Comparison of ENCODE assay signal across 9 cellular contexts in genomic region chr5:96565843-96566242, GRCh38.
DNase-seq lines count a peak whose midpoint lies in the region; ATAC-seq, FAIRE-seq and TF ChIP-seq lines count a peak whose summit lies in the region.
"Had no signal": no experiment of that assay in that cellular context is flagged by ENCODE, and none has a peak within 500 bp of the region (broad histone marks: within the 10 kb centered on the region; RNA-seq: fewer than 3 reads in every experiment).

No MANE protein-coding gene starts in this region.

- H3K36me3 ChIP-seq in H7 (replicated peaks; ENCODE audit: control insufficient read depth, insufficient read depth, low read length) (no peaks in the 10 kb centered on the region), PC-3 (ENCODE audit: low read depth, low read length) (no peaks in the 10 kb centered on the region), gastrocnemius medialis (no peaks in the 10 kb centered on the region), spleen (no peaks in the 10 kb centered on the region)

- no peaks in the 10 kb centered on the region for H3F3A ChIP-seq in PC-3 (ENCODE audit: low read length, unreplicated experiment)

- no peaks in the 10 kb centered on the region for H3K79me2 ChIP-seq in PC-3 (ENCODE audit: low read length)

- H3K27me3 ChIP-seq in H7 (ENCODE audit: control insufficient read depth, insufficient read depth, low read length) (no peaks in the 10 kb centered on the region), PC-3 (ENCODE audit: low read length) (no peaks in the 10 kb centered on the region), gastrocnemius medialis (no peaks in the 10 kb centered on the region), spleen (replicated peaks in 1 of 7) (no peaks in the 10 kb centered on the region)

- H3K9me3 ChIP-seq in PC-3 (ENCODE audit: low read length) (no peaks in the 10 kb centered on the region), gastrocnemius medialis (no peaks in the 10 kb centered on the region), spleen (no peaks in the 10 kb centered on the region)

- CTCF ChIA-PET in GM10248 (lab: Yijun Ruan, JAX): interaction anchor here (0.7 to 1.9 kb wide), 4 partner anchors 21 to 221 kb away, joined by 3 to 5 read pairs (median 4); no protein-coding TSS in a partner anchor
- CTCF ChIA-PET in PC-3 (lab: Charles Lee): no interaction called here

- no peak for TF ChIP-seq POLR2A in gastrocnemius medialis (IDR thresholded peaks at IDR 0.05)
- no peak for TF ChIP-seq POLR2A in spleen (IDR thresholded peaks at IDR 0.05)

- 69 to 93% (median 89%) methylated on average over 4 of the region's 4 CpGs for WGBS in spleen, 5 donors

- ATAC-seq in PC-3: peak; percentile 54
- ATAC-seq in gastrocnemius medialis: no peak

- POLR2A ChIA-PET in GM10248 (lab: Yijun Ruan, JAX) (no interaction called here), PC-3 (lab: Charles Lee; ENCODE audit: unreplicated experiment) (no interaction called here)

- H3K4me1 ChIP-seq in PC-3 (ENCODE audit: insufficient read depth, low read length) (peaks cover 15% of the 10 kb centered on the region; the same call in 1 of the 2 replicates), gastrocnemius medialis (peaks cover 0 to 3% of the 10 kb centered on the region in 2 donors), spleen (peaks cover 0 to 10% (median 5%) of the 10 kb centered on the region in 6 donors)

- intact Hi-C loops in PC-3 (cut with micrococcal nuclease) (no loop called here), gastrocnemius medialis (cut with DNase I; ENCODE audit: low total_unique reads) (no loop called here), spleen (cut with DNase I; ENCODE audit: low total_unique reads) (no loop called here)

- H2AFZ ChIP-seq in PC-3 (ENCODE audit: low read length): no peak overlapping the region

- no peak overlapping the region for H3K27ac ChIP-seq in PC-3 (ENCODE audit: low read length)
- no peak overlapping the region for H3K27ac ChIP-seq in gastrocnemius medialis
- H3K27ac ChIP-seq in spleen: no peak overlapping the region

- no peak overlapping the region for H3K4me2 ChIP-seq in PC-3 (ENCODE audit: low read length)

- TF ChIP-seq CTCF in GM10248 (IDR thresholded peaks at IDR 0.05; ENCODE audit: control extremely low read depth, extremely low read depth, low read depth, missing control alignments): no peak
- no peak for TF ChIP-seq CTCF in PC-3 (conservative IDR thresholded peaks at IDR 0.05; ENCODE audit: low read depth, low read length)
- no peak for TF ChIP-seq CTCF in gastrocnemius medialis (IDR thresholded peaks at IDR 0.05 in 4 of 5, conservative IDR thresholded peaks at IDR 0.05 in 1 of 5)
- TF ChIP-seq CTCF in spleen (IDR thresholded peaks at IDR 0.05 in 8 of 11, conservative IDR thresholded peaks at IDR 0.05 in 3 of 11): no peak

- in situ Hi-C loops in gastrocnemius medialis (cut with MboI; ENCODE audit: low sequenced_read_pairs in 4 of 4): no loop called here

- BruUV-seq in PC-3 (replicated peaks; lab: Mats Ljungman, UMichigan): no TSS peak

- peak; percentile 90 for FAIRE-seq in islet of Langerhans (lab: Jason Lieb, UNC)

- no peaks in the 10 kb centered on the region for H3K9me2 ChIP-seq in PC-3 (replicated peaks; ENCODE audit: low read length)

- no peaks in the 10 kb centered on the region for H4K20me1 ChIP-seq in PC-3 (ENCODE audit: low read length)

- H3K4me3 ChIP-seq in H7 (ENCODE audit: insufficient read depth, low read depth, low read length): no peak overlapping the region
- H3K4me3 ChIP-seq in PC-3 (ENCODE audit: low read length): no peak overlapping the region
- H3K4me3 ChIP-seq in gastrocnemius medialis: no peak overlapping the region
- no peak overlapping the region for H3K4me3 ChIP-seq in spleen

- DNase-seq in GM10248 (ENCODE audit: extremely low spot score): peak; percentile 20
- DNase-seq in H7: peak; percentile 22
- DNase-seq in PC-3: peak; percentile 58
- DNase-seq in stimulated activated CD4-positive, alpha-beta T cell treated with anti-CD3 and anti-CD28 coated beads, Interleukin-4, amount 100 ng/mL, for 1 hour: no peak
- DNase-seq in gastrocnemius medialis: no peak
- DNase-seq in spleen: no peak
- no peak for DNase-seq in NCI-H774 (lab: John Stamatoyannopoulos, UW)
- DNase-seq: activated T-cell treated with anti-CD3 and anti-CD28 coated beads, Interleukin-2, amount 50 U/mL, for 72 hours had no signal

- H3K9ac ChIP-seq in PC-3 (ENCODE audit: low read length): no peak overlapping the region

Comparison
In these comparisons a context has a peak if more than half of its experiments do, and no peak if none do; other contexts are left out.
1. DNase-seq: peak in GM10248 (single experiment), H7 (single experiment) and PC-3 (single experiment); none in stimulated activated CD4-positive, alpha-beta T cell treated with anti-CD3 and anti-CD28 coated beads, Interleukin-4, amount 100 ng/mL, for 1 hour (single experiment), gastrocnemius medialis (0 of 2), spleen (single experiment) and NCI-H774 (single experiment).